In the genomic region with DNA sequence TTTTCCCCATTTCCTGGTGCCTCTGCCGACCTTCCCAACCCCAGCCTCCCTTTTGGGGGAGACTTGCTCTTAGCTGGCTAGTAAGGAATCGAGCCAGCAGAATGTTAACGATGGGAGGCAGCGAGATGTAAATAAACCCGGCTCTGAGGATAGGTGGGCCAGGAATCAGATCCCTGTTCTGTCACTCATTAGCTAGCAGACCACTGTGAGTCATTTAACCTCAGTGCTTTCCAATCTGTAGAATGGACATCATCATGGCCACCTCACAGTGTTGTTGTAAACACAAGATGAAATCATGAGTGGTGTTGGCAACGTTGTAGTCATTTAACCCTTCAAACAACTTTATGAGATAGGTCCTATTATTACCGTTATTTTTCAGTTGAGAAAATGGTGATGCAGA, we compare ENCODE assay signal across 1 cellular context.
TF ChIP-seq lines count a peak whose summit lies in the region.

No MANE protein-coding gene starts in this region.

TF ChIP-seq in IMR-90, 13 proteins besides CTCF, POLR2A, EP300 and RAD21:
- TF ChIP-seq MXI1 (IDR thresholded peaks at IDR 0.05; ENCODE audit: borderline replicate concordance, low read depth, low read length) (no peak), CHD1 (IDR thresholded peaks at IDR 0.05; ENCODE audit: low read depth, low read length) (no peak), SMC3 (IDR thresholded peaks at IDR 0.05; ENCODE audit: low read depth, low read length) (no peak), CEBPB (IDR thresholded peaks at IDR 0.05; ENCODE audit: low read depth, low read length) (no peak), FOS (IDR thresholded peaks at IDR 0.05; ENCODE audit: low read depth, low read length) (no peak), MAFK (IDR thresholded peaks at IDR 0.05; ENCODE audit: low read depth, low read length) (no peak), MAZ (IDR thresholded peaks at IDR 0.05; ENCODE audit: borderline replicate concordance, low read depth, low read length) (no peak), RFX5 (IDR thresholded peaks at IDR 0.05; ENCODE audit: low read depth, low read length) (no peak), BHLHE40 (IDR thresholded peaks at IDR 0.05; ENCODE audit: low read depth, low read length) (no peak), NFE2L2 (IDR thresholded peaks at IDR 0.05; ENCODE audit: low read depth, low read length) (no peak), RCOR1 (IDR thresholded peaks at IDR 0.05; ENCODE audit: insufficient replicate concordance, low read length) (no peak)
- TF ChIP-seq, protein P1, sequence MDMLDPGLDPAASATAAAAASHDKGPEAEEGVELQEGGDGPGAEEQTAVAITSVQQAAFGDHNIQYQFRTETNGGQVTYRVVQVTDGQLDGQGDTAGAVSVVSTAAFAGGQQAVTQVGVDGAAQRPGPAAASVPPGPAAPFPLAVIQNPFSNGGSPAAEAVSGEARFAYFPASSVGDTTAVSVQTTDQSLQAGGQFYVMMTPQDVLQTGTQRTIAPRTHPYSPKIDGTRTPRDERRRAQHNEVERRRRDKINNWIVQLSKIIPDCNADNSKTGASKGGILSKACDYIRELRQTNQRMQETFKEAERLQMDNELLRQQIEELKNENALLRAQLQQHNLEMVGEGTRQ (IDR thresholded peaks at IDR 0.05; ENCODE audit: low read depth, low read length): no peak
- TF ChIP-seq, protein P2, sequence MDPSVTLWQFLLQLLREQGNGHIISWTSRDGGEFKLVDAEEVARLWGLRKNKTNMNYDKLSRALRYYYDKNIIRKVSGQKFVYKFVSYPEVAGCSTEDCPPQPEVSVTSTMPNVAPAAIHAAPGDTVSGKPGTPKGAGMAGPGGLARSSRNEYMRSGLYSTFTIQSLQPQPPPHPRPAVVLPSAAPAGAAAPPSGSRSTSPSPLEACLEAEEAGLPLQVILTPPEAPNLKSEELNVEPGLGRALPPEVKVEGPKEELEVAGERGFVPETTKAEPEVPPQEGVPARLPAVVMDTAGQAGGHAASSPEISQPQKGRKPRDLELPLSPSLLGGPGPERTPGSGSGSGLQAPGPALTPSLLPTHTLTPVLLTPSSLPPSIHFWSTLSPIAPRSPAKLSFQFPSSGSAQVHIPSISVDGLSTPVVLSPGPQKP (IDR thresholded peaks at IDR 0.05; ENCODE audit: borderline replicate concordance, low read depth, low read length): no peak
TF ChIP-seq in IMR-90: peak in this region for 0.
